ENCODE assay signal across 1 cellular context in the genomic region with DNA sequence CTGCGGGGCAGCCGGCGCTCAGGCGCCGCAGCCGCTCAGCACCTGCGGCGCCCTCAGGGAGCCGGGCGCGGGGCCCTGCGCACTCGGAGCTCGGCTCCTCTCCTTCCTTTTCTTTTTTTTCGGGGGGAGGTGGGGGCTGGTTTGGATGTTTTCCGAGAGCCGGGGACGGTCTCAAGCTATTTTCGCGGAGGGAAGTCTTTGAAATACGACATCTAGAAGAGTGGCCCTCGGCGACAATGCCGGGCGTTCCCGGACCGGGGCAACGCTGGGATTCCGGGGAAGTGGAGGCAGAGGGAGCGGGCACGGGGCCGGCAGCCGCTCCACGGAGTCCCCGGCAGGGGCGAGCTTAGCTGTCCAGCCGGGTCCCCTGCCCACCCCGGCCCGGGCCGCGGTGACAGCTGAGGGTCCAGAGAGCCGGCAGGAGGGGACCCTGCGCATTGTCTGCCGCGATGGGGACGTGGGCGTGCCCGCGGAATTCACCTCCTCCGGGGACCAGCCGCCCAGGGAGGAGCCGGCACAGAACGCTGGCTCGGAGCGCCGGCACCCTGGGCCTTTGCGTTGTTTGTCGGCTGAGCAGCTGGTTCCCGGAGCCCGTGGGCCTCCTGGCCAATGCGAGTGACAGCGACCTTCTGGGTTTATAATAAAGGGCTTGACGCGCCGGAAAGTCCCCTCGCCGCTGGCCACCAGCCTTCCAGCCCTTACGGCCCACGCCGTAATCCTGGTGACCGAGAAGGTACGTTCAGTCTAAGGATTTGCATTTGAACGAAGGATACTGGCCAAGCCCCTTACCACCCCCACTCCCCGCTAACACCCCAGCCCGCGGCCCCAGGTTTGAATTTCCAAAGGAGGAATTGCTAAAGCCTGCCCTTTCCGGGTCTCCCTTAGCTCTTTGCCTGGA.
TF ChIP-seq lines count a peak whose summit lies in the region.

No MANE protein-coding gene starts in this region.

TF ChIP-seq in GM12878, 131 proteins besides CTCF, POLR2A, EP300 and RAD21 (continued from another document):
- 0 out of 2 replicates have a peak, but pooled peaks have one; percentile 43 for TF ChIP-seq TCF3 (IDR thresholded peaks at IDR 0.05; ENCODE audit: borderline replicate concordance, insufficient read depth, low read depth, low read length)
